9 cellular contexts compared by ENCODE assay signal in the genomic region with DNA sequence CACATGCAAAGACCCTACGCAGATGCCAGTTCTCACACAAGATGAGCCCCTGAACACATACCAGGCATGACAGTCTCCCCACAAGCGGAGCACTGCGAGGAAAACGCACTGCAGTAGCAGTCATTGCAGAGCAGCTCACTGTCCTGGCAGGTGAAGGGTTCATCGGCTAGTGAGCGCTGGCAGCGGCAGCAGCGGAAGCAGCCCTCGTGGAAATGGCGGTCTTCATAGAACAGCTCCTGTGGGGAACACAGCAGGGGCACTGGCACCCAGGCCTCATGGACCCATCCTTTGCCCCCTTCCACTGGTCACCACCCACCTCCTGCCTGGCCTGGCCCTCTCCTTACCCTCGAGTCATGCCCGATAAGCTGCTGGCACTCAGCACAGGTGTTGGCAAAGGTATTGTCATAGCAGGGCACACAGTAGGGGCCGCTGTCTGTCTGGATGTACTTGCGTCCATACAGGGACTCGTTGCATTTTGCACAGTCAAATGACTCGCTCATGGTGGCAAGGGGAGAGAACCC. TPM values are rescaled to one million over a fixed set of nuclear protein-coding genes. Genes with fewer than 3 reads are reported as not detected.
DNase-seq lines count a peak whose midpoint lies in the region; ATAC-seq and TF ChIP-seq lines count a peak whose summit lies in the region.
"Had no signal": no experiment of that assay in that cellular context is flagged by ENCODE, and none has a peak within 500 bp of the region (broad histone marks: within the 10 kb centered on the region; RNA-seq: fewer than 3 reads in every experiment).

No MANE protein-coding gene starts in this region.

- H3K27ac ChIP-seq in muscle layer of colon (ENCODE audit: low read depth, low read length) (peak overlapping the region; percentile 75), transverse colon (peak overlapping the region; percentile 80 to 94 (median 90)), WERI-Rb-1 (no peak overlapping the region)

- no peak for TF ChIP-seq EP300 in transverse colon (IDR thresholded peaks at IDR 0.05; ENCODE audit: low read depth)

- peak overlapping the region; percentile 71 to 86 for H3K4me3 Mint-ChIP-seq in activated T-cell treated with anti-CD3 and anti-CD28 coated beads, Interleukin-2, amount 50 U/mL, for 72 hours
- peak overlapping the region; percentile 33 for H3K4me3 Mint-ChIP-seq in MCF 10A (ENCODE audit: unreplicated experiment)

- in situ Hi-C loops in transverse colon (cut with MboI; ENCODE audit: low pct_ligation_motif_present in 1 of 4, low pct_unique_long_range_greater_than_20kb in 1 of 4, low sequenced_read_pairs in 3 of 4): no loop called here

- H3K27me3 ChIP-seq in muscle layer of colon (ENCODE audit: control insufficient read depth in 1 of 2, insufficient read depth in 2 of 2, low read length in 2 of 2) (no peaks in the 10 kb centered on the region), transverse colon (peaks cover 18% of the 10 kb centered on the region), WERI-Rb-1 (ENCODE audit: insufficient read depth, low read depth, severe bottlenecking) (no peaks in the 10 kb centered on the region)

- POLR2A ChIA-PET in MCF 10A (lab: Yijun Ruan, JAX): interaction anchor here (0.5 to 4.6 kb wide), 5 partner anchors 8 to 1549 kb away, joined by 3 to 32 read pairs (median 5); a partner anchor contains a TSS

- H3K9me3 Mint-ChIP-seq in activated T-cell treated with anti-CD3 and anti-CD28 coated beads, Interleukin-2, amount 50 U/mL, for 72 hours: no peaks in the 10 kb centered on the region
- H3K9me3 Mint-ChIP-seq in MCF 10A (ENCODE audit: unreplicated experiment): no peaks in the 10 kb centered on the region

- H3K27ac Mint-ChIP-seq in activated T-cell treated with anti-CD3 and anti-CD28 coated beads, Interleukin-2, amount 50 U/mL, for 72 hours: peak overlapping the region; percentile 86
- peak overlapping the region; percentile 88 for H3K27ac Mint-ChIP-seq in MCF 10A (ENCODE audit: low read depth, unreplicated experiment)

- H3K36me3 ChIP-seq in muscle layer of colon (ENCODE audit: insufficient read depth, low read length) (peaks cover 21% of the 10 kb centered on the region), transverse colon (no peaks in the 10 kb centered on the region), WERI-Rb-1 (no peaks in the 10 kb centered on the region; the same call in none of the 2 replicates)

- H3K4me3 ChIP-seq in muscle layer of colon (ENCODE audit: low read depth in 1 of 2, low read length in 2 of 2) (peak overlapping the region in 1 of 2 donors; percentile 8), transverse colon (no peak overlapping the region), WERI-Rb-1 (ENCODE audit: low read depth, low read length) (no peak overlapping the region)

- peaks cover 52% of the 10 kb centered on the region for H3K4me1 Mint-ChIP-seq in activated T-cell treated with anti-CD3 and anti-CD28 coated beads, Interleukin-2, amount 50 U/mL, for 72 hours (ENCODE audit: low read depth)
- H3K4me1 Mint-ChIP-seq in MCF 10A (ENCODE audit: insufficient read depth, unreplicated experiment): peaks cover 36% of the 10 kb centered on the region

- no TSS peak for BruUV-seq in MCF 10A (replicated peaks; lab: Mats Ljungman, UMichigan)

- H3K9me3 ChIP-seq in muscle layer of colon (ENCODE audit: low read length): no peaks in the 10 kb centered on the region
- no peaks in the 10 kb centered on the region for H3K9me3 ChIP-seq in transverse colon
- no peaks in the 10 kb centered on the region for H3K9me3 ChIP-seq in WERI-Rb-1 (ENCODE audit: severe bottlenecking)

- no peak for DNase-seq in activated T-cell treated with anti-CD3 and anti-CD28 coated beads, Interleukin-2, amount 50 U/mL, for 72 hours
- DNase-seq in activated T-cell treated with anti-CD3 and anti-CD28 coated beads, Interleukin-2, amount 50 U/mL, for 1 hour: no peak
- DNase-seq in MCF 10A (ENCODE audit: unreplicated experiment) (no peak), transverse colon (no peak), sciatic nerve (ENCODE audit: low spot score) (no peak), NCI-H2107 treated with DMSO at 0.1 percent for 48 hours (lab: John Stamatoyannopoulos, UW; ENCODE audit: unreplicated experiment) (no peak), WERI-Rb-1 (no peak)
- DNase-seq: cerebellar nuclear complex had no signal

- TF ChIP-seq POLR2A in transverse colon (IDR thresholded peaks at IDR 0.05): no peak

- TF ChIP-seq CTCF in MCF 10A (IDR thresholded peaks at IDR 0.05; ENCODE audit: unreplicated experiment) (no peak), transverse colon (IDR thresholded peaks at IDR 0.05) (no peak), WERI-Rb-1 (IDR thresholded peaks at IDR 0.05; ENCODE audit: low read depth, low read length) (no peak)

- intact Hi-C loops in MCF 10A (cut with micrococcal nuclease): no loop called here
- intact Hi-C loops in transverse colon (cut with DNase I; ENCODE audit: low total_unique reads): no loop called here
- intact Hi-C loops in sciatic nerve (cut with DNase I): no loop called here

- 77% methylated on average over 16 of the region's 16 CpGs; no CpG with 5 or more reads in 1 of the 2 donors for WGBS in transverse colon (ENCODE audit: low coverage in 1 of 2), 2 donors

- H3K4me1 ChIP-seq in muscle layer of colon (ENCODE audit: insufficient read depth, low read length) (peaks cover 76% of the 10 kb centered on the region), transverse colon (peaks cover 38 to 74% (median 58%) of the 10 kb centered on the region in 4 donors)

- no peaks in the 10 kb centered on the region for H3K27me3 Mint-ChIP-seq in activated T-cell treated with anti-CD3 and anti-CD28 coated beads, Interleukin-2, amount 50 U/mL, for 72 hours (ENCODE audit: low read depth)
- H3K27me3 Mint-ChIP-seq in MCF 10A (ENCODE audit: insufficient read depth, unreplicated experiment): no peaks in the 10 kb centered on the region

- peaks cover 4 to 5% of the 10 kb centered on the region in 2 donors for H3K36me3 Mint-ChIP-seq in activated T-cell treated with anti-CD3 and anti-CD28 coated beads, Interleukin-2, amount 50 U/mL, for 72 hours (ENCODE audit: insufficient read depth in 2 of 2)
- peaks cover 31% of the 10 kb centered on the region for H3K36me3 Mint-ChIP-seq in MCF 10A (ENCODE audit: insufficient read depth, unreplicated experiment)

- peak overlapping the region; percentile 67 for H3K9ac ChIP-seq in muscle layer of colon (ENCODE audit: low read length)

- CTCF ChIA-PET in MCF 10A (lab: Yijun Ruan, JAX): interaction anchor here (0.5 to 5.3 kb wide), 2 partner anchors 7 to 64 kb away, joined by 3 to 63 read pairs; a partner anchor contains a TSS

- ATAC-seq in activated T-cell treated with anti-CD3 and anti-CD28 coated beads, Interleukin-2, amount 50 U/mL, for 72 hours (replicated peaks in 1 of 2): peak in 1 of 2 donors; percentile 25
- ATAC-seq in sciatic nerve: no peak

RNA-seq across cellular contexts. Expression of a gene that starts 6.3 kb away (rescaled TPM):
- 10 to 100 TPM; 32.7 to 34.5 TPM for total RNA-seq in activated T-cell treated with anti-CD3 and anti-CD28 coated beads, Interleukin-2, amount 50 U/mL, for 72 hours
- total RNA-seq in MCF 10A (2022): 13.5 and 18.8 TPM in 2 replicates
- 10 to 100 TPM in 3 of 4 donors, 1 to 10 TPM in 1; 3.0 to 19.1 (median 12.2) TPM for total RNA-seq in transverse colon
- total RNA-seq in sciatic nerve: 27.9 TPM

RNA-seq across cellular contexts. Expression of a gene that starts 9.2 kb away (rescaled TPM):
- total RNA-seq in activated T-cell treated with anti-CD3 and anti-CD28 coated beads, Interleukin-2, amount 50 U/mL, for 72 hours: 10 to 100 TPM; 67.9 to 81.4 TPM
- total RNA-seq in MCF 10A (2022) (55.6 and 61.7 TPM in 2 replicates), transverse colon (10 to 100 TPM; 17.7 to 55.0 (median 39.5) TPM), sciatic nerve (47.9 TPM)

RNA-seq across cellular contexts. Expression of a gene that starts 13.6 kb away (rescaled TPM):
- 10 to 100 TPM; 28.4 to 31.7 TPM for total RNA-seq in activated T-cell treated with anti-CD3 and anti-CD28 coated beads, Interleukin-2, amount 50 U/mL, for 72 hours
- total RNA-seq in MCF 10A (2022) (66.5 and 70.3 TPM in 2 replicates), transverse colon (10 to 100 TPM in 2 of 4 donors, 1 to 10 TPM in 2; 3.2 to 22.2 (median 15.3) TPM), sciatic nerve (32.6 TPM)

RNA-seq across cellular contexts. Expression of a gene that starts 47.6 kb away (rescaled TPM):
- total RNA-seq in activated T-cell treated with anti-CD3 and anti-CD28 coated beads, Interleukin-2, amount 50 U/mL, for 72 hours: not detected
- total RNA-seq in MCF 10A (2022): 0.14 TPM in 1 of 2 replicates, not detected in the other
- not detected for total RNA-seq in transverse colon
- 19.1 TPM for total RNA-seq in sciatic nerve

RNA-seq across cellular contexts. Expression of a gene that starts 52.1 kb away (rescaled TPM):
- 10 to 100 TPM; 44.7 to 53.6 TPM for total RNA-seq in activated T-cell treated with anti-CD3 and anti-CD28 coated beads, Interleukin-2, amount 50 U/mL, for 72 hours
- 4.7 and 5.9 TPM in 2 replicates for total RNA-seq in MCF 10A (2022)
- total RNA-seq in transverse colon: 10 to 100 TPM; 32.6 to 43.6 (median 39.1) TPM
- total RNA-seq in sciatic nerve: 44.4 TPM
